ENCODE assay signal across 1 cellular context in the genomic region with DNA sequence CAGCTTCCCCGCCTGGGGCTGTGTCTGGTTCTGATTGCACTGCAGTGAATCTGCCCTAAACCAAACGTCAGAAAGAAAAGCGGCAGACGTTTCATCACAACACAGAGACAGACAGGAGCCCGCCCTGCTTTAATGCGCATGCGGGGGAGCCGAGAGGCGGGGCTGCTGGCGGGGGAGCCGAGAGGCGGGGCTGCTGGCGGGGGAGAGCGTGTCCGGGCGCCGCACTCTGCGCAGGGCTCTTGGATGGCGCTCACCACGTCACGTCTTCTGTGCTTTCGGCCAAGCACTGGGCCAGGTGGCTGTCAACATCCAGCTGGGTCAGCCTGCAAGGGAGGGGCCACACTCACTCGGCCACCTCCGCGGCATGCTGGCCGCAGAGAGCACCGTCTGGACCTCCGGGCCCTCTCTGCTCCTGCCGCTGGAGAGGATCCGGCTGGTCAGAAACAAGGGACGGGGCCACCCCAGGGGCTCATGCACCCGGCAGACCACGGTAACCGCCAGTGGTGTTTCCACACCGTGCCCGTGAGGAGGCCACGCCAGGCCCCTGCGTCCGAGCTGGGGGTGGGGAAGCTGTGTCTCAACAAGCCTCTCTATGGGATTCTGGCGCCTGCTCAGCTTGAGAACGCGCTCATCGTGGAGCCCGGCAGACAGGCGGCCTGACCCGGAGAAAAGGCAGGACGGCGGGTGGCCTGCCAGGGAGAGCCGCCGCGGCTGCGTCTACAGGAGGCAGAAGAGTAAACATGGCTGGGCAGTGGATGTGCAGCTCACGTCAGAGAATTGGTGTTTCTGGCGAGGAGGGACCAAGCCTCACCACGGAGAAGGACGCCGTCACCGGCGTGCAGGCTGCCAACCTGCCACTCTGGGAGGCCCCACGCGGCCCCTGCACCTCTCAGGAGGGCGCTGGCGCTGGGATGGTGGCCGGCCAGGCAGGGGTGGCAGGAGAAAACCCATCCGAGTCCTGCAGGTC.
TF ChIP-seq lines count a peak whose summit lies in the region.

No MANE protein-coding gene starts in this region.

TF ChIP-seq in HepG2, 621 proteins besides CTCF, POLR2A, EP300 and RAD21 (continued from another document and continues in another):
- TF ChIP-seq, protein P1, sequence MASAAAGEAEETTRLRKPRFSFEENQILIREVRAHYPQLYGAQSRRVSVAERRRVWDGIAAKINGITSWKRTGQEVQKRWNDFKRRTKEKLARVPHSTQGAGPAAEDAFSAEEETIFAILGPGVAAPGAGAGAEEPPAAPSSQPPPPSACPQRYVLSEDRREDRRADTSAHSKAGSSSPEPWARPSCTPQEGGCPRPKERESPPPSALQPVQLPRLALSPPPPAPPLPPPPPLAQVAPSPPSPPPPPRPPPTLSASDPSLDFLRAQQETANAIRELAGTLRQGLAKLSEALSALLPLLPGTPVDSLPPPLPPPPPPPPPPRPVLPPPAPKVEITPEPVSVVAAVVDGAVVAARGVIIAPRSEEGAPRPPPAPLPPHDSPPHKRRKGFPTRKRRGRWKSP (CRISPR knock-in tag; IDR thresholded peaks at IDR 0.05) = peak; percentile 88
- TF ChIP-seq ZFAT (CRISPR knock-in tag; conservative IDR thresholded peaks at IDR 0.05) (peak; percentile 97), FOXC1 (CRISPR knock-in tag; IDR thresholded peaks at IDR 0.05; ENCODE audit: borderline replicate concordance) (peak; percentile 21; the same call in 1 of the 2 replicates), PATZ1 (CRISPR knock-in tag; IDR thresholded peaks at IDR 0.05) (peak; percentile 81), NBN (conservative IDR thresholded peaks at IDR 0.05) (no peak), TOPORS (CRISPR knock-in tag; IDR thresholded peaks at IDR 0.05) (peak; percentile 26; the same call in 1 of the 2 replicates), HMG20A (CRISPR knock-in tag; IDR thresholded peaks at IDR 0.05; ENCODE audit: borderline replicate concordance) (no peak), KLF11 (CRISPR knock-in tag; IDR thresholded peaks at IDR 0.05) (0 out of 2 replicates have a peak, but pooled peaks have one; percentile 18), ZNF124 (CRISPR knock-in tag; IDR thresholded peaks at IDR 0.05) (no peak), ZNF780A (CRISPR knock-in tag; IDR thresholded peaks at IDR 0.05) (no peak), ZNF10 (CRISPR knock-in tag; IDR thresholded peaks at IDR 0.05; ENCODE audit: borderline replicate concordance, low read depth) (no peak), ZSCAN20 (CRISPR knock-in tag; IDR thresholded peaks at IDR 0.05; ENCODE audit: borderline replicate concordance) (no peak), ZSCAN22 (CRISPR knock-in tag; IDR thresholded peaks at IDR 0.05) (no peak), MIER3 (CRISPR knock-in tag; IDR thresholded peaks at IDR 0.05; ENCODE audit: borderline replicate concordance) (0 out of 2 replicates have a peak, but pooled peaks have one; percentile 63), GPN1 (CRISPR knock-in tag; IDR thresholded peaks at IDR 0.05; ENCODE audit: borderline replicate concordance) (no peak), PRDM15 (CRISPR knock-in tag; IDR thresholded peaks at IDR 0.05) (no peak), ZNF296 (CRISPR knock-in tag; conservative IDR thresholded peaks at IDR 0.05) (no peak), CEBPZ (IDR thresholded peaks at IDR 0.05; ENCODE audit: low read length) (no peak), TARDBP (CRISPR knock-in tag; IDR thresholded peaks at IDR 0.05) (peak; percentile 50; the same call in 1 of the 2 replicates), ZBTB20 (CRISPR knock-in tag; IDR thresholded peaks at IDR 0.05; ENCODE audit: borderline replicate concordance, low read depth) (no peak), KDM6A (CRISPR knock-in tag; IDR thresholded peaks at IDR 0.05; ENCODE audit: low read depth) (no peak), GATAD1 (CRISPR knock-in tag; IDR thresholded peaks at IDR 0.05) (peak; percentile 27; the same call in 1 of the 2 replicates), ARNT2 (CRISPR knock-in tag; IDR thresholded peaks at IDR 0.05; ENCODE audit: low read depth) (peak; percentile 64; the same call in 1 of the 2 replicates), EED (CRISPR knock-in tag; IDR thresholded peaks at IDR 0.05) (0 out of 2 replicates have a peak, but pooled peaks have one; percentile 65), TRAFD1 (CRISPR knock-in tag; IDR thresholded peaks at IDR 0.05; ENCODE audit: borderline replicate concordance) (no peak), ZNF724P (CRISPR knock-in tag; IDR thresholded peaks at IDR 0.05; ENCODE audit: borderline replicate concordance) (peak; percentile 15; the same call in 1 of the 2 replicates), MAFF (IDR thresholded peaks at IDR 0.05; ENCODE audit: low read depth, low read length) (no peak), PCBP1 (IDR thresholded peaks at IDR 0.05; ENCODE audit: borderline replicate concordance, low read depth, low read length) (no peak), HOXD1 (CRISPR knock-in tag; IDR thresholded peaks at IDR 0.05) (no peak), TBL1XR1 (IDR thresholded peaks at IDR 0.05; ENCODE audit: borderline replicate concordance, low read length, partially characterized antibody) (no peak), ZMYM2 (CRISPR knock-in tag; IDR thresholded peaks at IDR 0.05) (0 out of 2 replicates have a peak, but pooled peaks have one; percentile 26), CEBPG (CRISPR knock-in tag; IDR thresholded peaks at IDR 0.05) (peak; percentile 49), MIER2 (CRISPR knock-in tag; IDR thresholded peaks at IDR 0.05) (no peak), FLYWCH1 (CRISPR knock-in tag; IDR thresholded peaks at IDR 0.05) (no peak), ZNF333 (CRISPR knock-in tag; IDR thresholded peaks at IDR 0.05; ENCODE audit: borderline replicate concordance) (no peak)
- TF ChIP-seq, protein P2, sequence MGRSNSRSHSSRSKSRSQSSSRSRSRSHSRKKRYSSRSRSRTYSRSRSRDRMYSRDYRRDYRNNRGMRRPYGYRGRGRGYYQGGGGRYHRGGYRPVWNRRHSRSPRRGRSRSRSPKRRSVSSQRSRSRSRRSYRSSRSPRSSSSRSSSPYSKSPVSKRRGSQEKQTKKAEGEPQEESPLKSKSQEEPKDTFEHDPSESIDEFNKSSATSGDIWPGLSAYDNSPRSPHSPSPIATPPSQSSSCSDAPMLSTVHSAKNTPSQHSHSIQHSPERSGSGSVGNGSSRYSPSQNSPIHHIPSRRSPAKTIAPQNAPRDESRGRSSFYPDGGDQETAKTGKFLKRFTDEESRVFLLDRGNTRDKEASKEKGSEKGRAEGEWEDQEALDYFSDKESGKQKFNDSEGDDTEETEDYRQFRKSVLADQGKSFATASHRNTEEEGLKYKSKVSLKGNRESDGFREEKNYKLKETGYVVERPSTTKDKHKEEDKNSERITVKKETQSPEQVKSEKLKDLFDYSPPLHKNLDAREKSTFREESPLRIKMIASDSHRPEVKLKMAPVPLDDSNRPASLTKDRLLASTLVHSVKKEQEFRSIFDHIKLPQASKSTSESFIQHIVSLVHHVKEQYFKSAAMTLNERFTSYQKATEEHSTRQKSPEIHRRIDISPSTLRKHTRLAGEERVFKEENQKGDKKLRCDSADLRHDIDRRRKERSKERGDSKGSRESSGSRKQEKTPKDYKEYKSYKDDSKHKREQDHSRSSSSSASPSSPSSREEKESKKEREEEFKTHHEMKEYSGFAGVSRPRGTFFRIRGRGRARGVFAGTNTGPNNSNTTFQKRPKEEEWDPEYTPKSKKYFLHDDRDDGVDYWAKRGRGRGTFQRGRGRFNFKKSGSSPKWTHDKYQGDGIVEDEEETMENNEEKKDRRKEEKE (IDR thresholded peaks at IDR 0.05) = no peak
- TF ChIP-seq, protein P3, sequence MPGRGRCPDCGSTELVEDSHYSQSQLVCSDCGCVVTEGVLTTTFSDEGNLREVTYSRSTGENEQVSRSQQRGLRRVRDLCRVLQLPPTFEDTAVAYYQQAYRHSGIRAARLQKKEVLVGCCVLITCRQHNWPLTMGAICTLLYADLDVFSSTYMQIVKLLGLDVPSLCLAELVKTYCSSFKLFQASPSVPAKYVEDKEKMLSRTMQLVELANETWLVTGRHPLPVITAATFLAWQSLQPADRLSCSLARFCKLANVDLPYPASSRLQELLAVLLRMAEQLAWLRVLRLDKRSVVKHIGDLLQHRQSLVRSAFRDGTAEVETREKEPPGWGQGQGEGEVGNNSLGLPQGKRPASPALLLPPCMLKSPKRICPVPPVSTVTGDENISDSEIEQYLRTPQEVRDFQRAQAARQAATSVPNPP (CRISPR knock-in tag; IDR thresholded peaks at IDR 0.05) = no peak; the same call in 1 of the 2 replicates
- TF ChIP-seq, protein P4, sequence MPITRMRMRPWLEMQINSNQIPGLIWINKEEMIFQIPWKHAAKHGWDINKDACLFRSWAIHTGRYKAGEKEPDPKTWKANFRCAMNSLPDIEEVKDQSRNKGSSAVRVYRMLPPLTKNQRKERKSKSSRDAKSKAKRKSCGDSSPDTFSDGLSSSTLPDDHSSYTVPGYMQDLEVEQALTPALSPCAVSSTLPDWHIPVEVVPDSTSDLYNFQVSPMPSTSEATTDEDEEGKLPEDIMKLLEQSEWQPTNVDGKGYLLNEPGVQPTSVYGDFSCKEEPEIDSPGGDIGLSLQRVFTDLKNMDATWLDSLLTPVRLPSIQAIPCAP (CRISPR knock-in tag; IDR thresholded peaks at IDR 0.05; ENCODE audit: low read depth) = no peak
- TF ChIP-seq, protein P5, sequence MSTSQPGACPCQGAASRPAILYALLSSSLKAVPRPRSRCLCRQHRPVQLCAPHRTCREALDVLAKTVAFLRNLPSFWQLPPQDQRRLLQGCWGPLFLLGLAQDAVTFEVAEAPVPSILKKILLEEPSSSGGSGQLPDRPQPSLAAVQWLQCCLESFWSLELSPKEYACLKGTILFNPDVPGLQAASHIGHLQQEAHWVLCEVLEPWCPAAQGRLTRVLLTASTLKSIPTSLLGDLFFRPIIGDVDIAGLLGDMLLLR (CRISPR knock-in tag; IDR thresholded peaks at IDR 0.05) = no peak; the same call in 1 of the 2 replicates
